In the genomic region with DNA sequence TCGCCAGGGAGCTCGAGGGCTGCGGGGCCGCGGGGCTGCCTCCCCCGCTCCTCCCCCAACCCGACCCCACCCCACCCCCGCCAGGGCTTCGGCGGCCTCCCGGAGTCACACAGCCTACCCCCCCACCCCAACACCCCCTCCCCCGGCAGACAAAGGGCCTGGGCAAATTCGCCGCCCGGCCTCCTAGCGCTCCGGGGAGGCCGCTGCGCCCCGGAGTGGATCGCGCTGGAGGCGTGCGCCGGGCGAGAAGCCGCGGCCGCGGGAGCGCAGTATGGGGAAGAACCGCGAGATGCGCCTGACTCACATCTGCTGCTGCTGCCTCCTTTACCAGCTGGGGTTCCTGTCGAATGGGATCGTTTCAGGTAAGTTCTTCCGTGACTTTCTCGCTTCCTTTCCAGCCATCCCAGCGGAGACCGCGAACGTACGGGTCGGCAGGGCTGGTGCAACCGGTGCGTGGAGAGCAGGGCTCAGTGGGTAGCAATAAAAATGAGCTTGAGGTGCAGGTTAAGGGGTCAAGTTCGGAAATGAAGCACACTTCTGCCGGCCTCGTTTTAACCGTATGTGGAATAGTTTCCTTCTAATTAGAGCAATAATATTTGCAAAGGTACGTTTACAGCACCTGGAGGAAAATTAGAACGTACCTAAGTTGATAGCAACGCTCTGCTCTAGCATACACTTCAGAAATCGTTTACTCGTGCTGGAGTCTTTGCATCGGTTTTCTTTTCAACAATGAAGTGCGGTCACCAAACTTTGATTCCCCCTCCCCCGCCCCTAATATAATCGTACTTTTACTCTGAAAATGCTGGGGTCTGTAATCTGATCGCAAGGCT, we compare ENCODE assay signal across 9 cellular contexts. TPM values are rescaled to one million over a fixed set of nuclear protein-coding genes. Genes with fewer than 3 reads are reported as not detected.
DNase-seq lines count a peak whose midpoint lies in the region; ATAC-seq, FAIRE-seq and TF ChIP-seq lines count a peak whose summit lies in the region.
"Had no signal": no experiment of that assay in that cellular context is flagged by ENCODE, and none has a peak within 500 bp of the region (broad histone marks: within the 10 kb centered on the region; RNA-seq: fewer than 3 reads in every experiment).

A gene with protein sequence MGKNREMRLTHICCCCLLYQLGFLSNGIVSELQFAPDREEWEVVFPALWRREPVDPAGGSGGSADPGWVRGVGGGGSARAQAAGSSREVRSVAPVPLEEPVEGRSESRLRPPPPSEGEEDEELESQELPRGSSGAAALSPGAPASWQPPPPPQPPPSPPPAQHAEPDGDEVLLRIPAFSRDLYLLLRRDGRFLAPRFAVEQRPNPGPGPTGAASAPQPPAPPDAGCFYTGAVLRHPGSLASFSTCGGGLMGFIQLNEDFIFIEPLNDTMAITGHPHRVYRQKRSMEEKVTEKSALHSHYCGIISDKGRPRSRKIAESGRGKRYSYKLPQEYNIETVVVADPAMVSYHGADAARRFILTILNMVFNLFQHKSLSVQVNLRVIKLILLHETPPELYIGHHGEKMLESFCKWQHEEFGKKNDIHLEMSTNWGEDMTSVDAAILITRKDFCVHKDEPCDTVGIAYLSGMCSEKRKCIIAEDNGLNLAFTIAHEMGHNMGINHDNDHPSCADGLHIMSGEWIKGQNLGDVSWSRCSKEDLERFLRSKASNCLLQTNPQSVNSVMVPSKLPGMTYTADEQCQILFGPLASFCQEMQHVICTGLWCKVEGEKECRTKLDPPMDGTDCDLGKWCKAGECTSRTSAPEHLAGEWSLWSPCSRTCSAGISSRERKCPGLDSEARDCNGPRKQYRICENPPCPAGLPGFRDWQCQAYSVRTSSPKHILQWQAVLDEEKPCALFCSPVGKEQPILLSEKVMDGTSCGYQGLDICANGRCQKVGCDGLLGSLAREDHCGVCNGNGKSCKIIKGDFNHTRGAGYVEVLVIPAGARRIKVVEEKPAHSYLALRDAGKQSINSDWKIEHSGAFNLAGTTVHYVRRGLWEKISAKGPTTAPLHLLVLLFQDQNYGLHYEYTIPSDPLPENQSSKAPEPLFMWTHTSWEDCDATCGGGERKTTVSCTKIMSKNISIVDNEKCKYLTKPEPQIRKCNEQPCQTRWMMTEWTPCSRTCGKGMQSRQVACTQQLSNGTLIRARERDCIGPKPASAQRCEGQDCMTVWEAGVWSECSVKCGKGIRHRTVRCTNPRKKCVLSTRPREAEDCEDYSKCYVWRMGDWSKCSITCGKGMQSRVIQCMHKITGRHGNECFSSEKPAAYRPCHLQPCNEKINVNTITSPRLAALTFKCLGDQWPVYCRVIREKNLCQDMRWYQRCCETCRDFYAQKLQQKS (plus strand): TSS at position 178 of the 830 bp plus-strand sequence. CDS start 94 bp downstream, at position 272.

- H3K4me3 ChIP-seq in Loucy (ENCODE audit: low read length, poor library complexity, severe bottlenecking) (peak within 1 kb of the TSS; percentile 81), GM12878 (no peak within 1 kb of the TSS), iPS-18a (ENCODE audit: low read length) (peak within 1 kb of the TSS; percentile 99), small intestine (ENCODE audit: low read depth in 1 of 2, low read length in 2 of 2) (peak within 1 kb of the TSS; percentile 23 to 52)

- H3K4me1 Mint-ChIP-seq in activated CD4-positive, alpha-beta T cell treated with anti-CD3 and anti-CD28 coated beads for 36 hours, result peaks cover 11% of the 10 kb centered on the region

- SMC1A ChIA-PET in GM12878 (lab: Charles Lee; ENCODE audit: uncharacterized antibody, unreplicated experiment), result no interaction called here

- CTCF ChIA-PET in activated CD4-positive, alpha-beta T cell treated with anti-CD3 and anti-CD28 coated beads for 36 hours (lab: Charles Lee), result no interaction called here
- CTCF ChIA-PET in GM12878 (lab: Yijun Ruan, JAX), result no interaction called here

- DNase-seq in activated CD4-positive, alpha-beta T cell treated with anti-CD3 and anti-CD28 coated beads for 36 hours, result peak; percentile 69
- DNase-seq in activated CD4-positive, alpha-beta T cell treated with anti-CD3 and anti-CD28 coated beads for 4 hours, result no peak
- DNase-seq in GM12878 (ENCODE audit: low read depth, low spot score), result no peak
- peak; percentile 31 for DNase-seq in small intestine
- DNase-seq in NCI-H1694 treated with DMSO at 0.1 percent for 48 hours (lab: John Stamatoyannopoulos, UW), result no peak
- no peak for DNase-seq in posterior vena cava (ENCODE audit: low spot score)
- DNase-seq: activated B cell treated with CpG ODN at 0.5 μM for 24 hours had no signal

- H3K27ac Mint-ChIP-seq in activated CD4-positive, alpha-beta T cell treated with anti-CD3 and anti-CD28 coated beads for 36 hours, result no peak within 1 kb of the TSS
- H3K27ac Mint-ChIP-seq: activated B cell treated with CpG ODN at 0.5 μM for 24 hours had no signal

- H3F3A ChIP-seq in Loucy (ENCODE audit: low read depth), result no peaks in the 10 kb centered on the region

- no peak for TF ChIP-seq POLR2A in GM12878 (IDR thresholded peaks at IDR 0.05; ENCODE audit: low read depth, low read length)

- H3K79me2 ChIP-seq in Loucy (ENCODE audit: insufficient read depth, low read length) (no peaks in the 10 kb centered on the region), GM12878 (ENCODE audit: control insufficient read depth, insufficient read depth, low read length) (no peaks in the 10 kb centered on the region)

- H3K27ac ChIP-seq in GM12878 (ENCODE audit: control insufficient read depth, insufficient read depth) (no peak within 1 kb of the TSS), iPS-18a (ENCODE audit: low read length) (peak within 1 kb of the TSS; percentile 92), small intestine (ENCODE audit: low read depth in 1 of 2, low read length in 1 of 2) (no peak within 1 kb of the TSS)

- H3K27me3 ChIP-seq in Loucy (ENCODE audit: insufficient read depth, low read length, poor library complexity, severe bottlenecking) (no peaks in the 10 kb centered on the region), GM12878 (replicated peaks in 1 of 2; ENCODE audit: control insufficient read depth in 2 of 2, insufficient read depth in 2 of 2, low read length in 1 of 2) (peaks cover 6 to 14% of the 10 kb centered on the region in 2 experiments), iPS-18a (ENCODE audit: control insufficient read depth, insufficient read depth, low read length) (no peaks in the 10 kb centered on the region), small intestine (ENCODE audit: control insufficient read depth in 2 of 2, insufficient read depth in 2 of 2, low read length in 2 of 2) (peaks cover 0 to 10% of the 10 kb centered on the region in 2 donors)

- H3K9me3 Mint-ChIP-seq in activated CD4-positive, alpha-beta T cell treated with anti-CD3 and anti-CD28 coated beads for 36 hours (ENCODE audit: low read depth), result no peaks in the 10 kb centered on the region
- H3K9me3 Mint-ChIP-seq: activated B cell treated with CpG ODN at 0.5 μM for 24 hours had no signal

- peaks cover 39% of the 10 kb centered on the region for H3K27me3 Mint-ChIP-seq in activated CD4-positive, alpha-beta T cell treated with anti-CD3 and anti-CD28 coated beads for 36 hours

- in situ Hi-C loops in GM12878 (cut with MboI), result no loop called here

- H4K20me1 ChIP-seq in Loucy (ENCODE audit: insufficient read depth, low read length, poor library complexity, severe bottlenecking) (no peaks in the 10 kb centered on the region), GM12878 (ENCODE audit: control insufficient read depth, insufficient read depth) (no peaks in the 10 kb centered on the region)

- intact Hi-C loops in activated CD4-positive, alpha-beta T cell treated with anti-CD3 and anti-CD28 coated beads for 36 hours (cut with DNase I, micrococcal nuclease), result loop anchor here in 1 of 2 experiments (5.0 kb wide), 1 partner anchor 307 kb away; no protein-coding TSS in a partner anchor
- intact Hi-C loops in GM12878 (cut with micrococcal nuclease; ENCODE audit: unreplicated experiment) (no loop called here), posterior vena cava (cut with DNase I) (no loop called here)

- peak within 1 kb of the TSS; percentile 56 for H3K4me3 Mint-ChIP-seq in activated CD4-positive, alpha-beta T cell treated with anti-CD3 and anti-CD28 coated beads for 36 hours

- WGBS in GM12878 (ENCODE audit: insufficient coverage, insufficient replicate concordance, low lambda C conversion rate, missing lambda C conversion rate), result 5% methylated on average over 31 of the region's 60 CpGs
- WGBS in small intestine, 3 donors, result 1 to 2% (median 1%) methylated on average over 57 to 60 of the region's 60 CpGs

- TF ChIP-seq RAD21 in GM12878 (IDR thresholded peaks at IDR 0.05; ENCODE audit: insufficient read depth, low read depth, low read length), result no peak

- no peak for TF ChIP-seq CTCF in Loucy (conservative IDR thresholded peaks at IDR 0.05; ENCODE audit: low read length)
- TF ChIP-seq CTCF in GM12878 (IDR thresholded peaks at IDR 0.05 in 2 of 3, conservative IDR thresholded peaks at IDR 0.05 in 1 of 3; ENCODE audit: control insufficient read depth in 2 of 3, extremely low read depth in 1 of 3, insufficient read depth in 1 of 3, low read depth in 3 of 3, low read length in 3 of 3), result no peak

- peak; percentile 91 for ATAC-seq in activated CD4-positive, alpha-beta T cell treated with anti-CD3 and anti-CD28 coated beads for 36 hours
- peak; percentile 42; the same call in 2 of the 3 replicates for ATAC-seq in GM12878

- H3K9ac ChIP-seq in Loucy (ENCODE audit: low read depth, low read length, poor library complexity, severe bottlenecking), result peak within 1 kb of the TSS; percentile 68
- H3K9ac ChIP-seq in GM12878 (ENCODE audit: control insufficient read depth, insufficient read depth, low read length), result no peak within 1 kb of the TSS
- H3K9ac ChIP-seq in iPS-18a (ENCODE audit: low read length), result peak within 1 kb of the TSS; percentile 98

- H3K9me2 ChIP-seq in Loucy (replicated peaks; ENCODE audit: low read depth, low read length), result no peaks in the 10 kb centered on the region

- POLR2A ChIA-PET in activated CD4-positive, alpha-beta T cell treated with anti-CD3 and anti-CD28 coated beads for 36 hours (lab: Charles Lee), result no interaction called here
- POLR2A ChIA-PET in GM12878 (lab: Charles Lee), result no interaction called here

- peak within 1 kb of the TSS; percentile 93 for H2AFZ ChIP-seq in Loucy (ENCODE audit: low read length)
- no peak within 1 kb of the TSS for H2AFZ ChIP-seq in GM12878 (ENCODE audit: control insufficient read depth, low read depth, low read length)

- no peak for TF ChIP-seq EP300 in GM12878 (IDR thresholded peaks at IDR 0.05; ENCODE audit: borderline replicate concordance in 1 of 2, control insufficient read depth in 1 of 2, low read depth in 2 of 2, low read length in 2 of 2)

- H3K9me3 ChIP-seq in Loucy (ENCODE audit: insufficient read depth, low read depth, low read length) (no peaks in the 10 kb centered on the region), GM12878 (replicated peaks; ENCODE audit: control insufficient read depth, insufficient read depth, low read length) (no peaks in the 10 kb centered on the region), iPS-18a (ENCODE audit: control insufficient read depth, low read depth, low read length) (no peaks in the 10 kb centered on the region), small intestine (ENCODE audit: control insufficient read depth, low read depth) (no peaks in the 10 kb centered on the region)

- H3K36me3 ChIP-seq in Loucy (ENCODE audit: insufficient read depth, low read length) (no peaks in the 10 kb centered on the region), GM12878 (ENCODE audit: control insufficient read depth in 2 of 2, insufficient read depth in 2 of 2, low read length in 1 of 2) (no peaks in the 10 kb centered on the region), iPS-18a (ENCODE audit: control insufficient read depth, low read depth, low read length) (peaks cover under 1% of the 10 kb centered on the region), small intestine (ENCODE audit: control insufficient read depth in 2 of 2, insufficient read depth in 2 of 2, low read length in 2 of 2) (no peaks in the 10 kb centered on the region)

- no peak for FAIRE-seq in GM12878 (lab: Jason Lieb, UNC)
- FAIRE-seq in small intestine (lab: Jason Lieb, UNC), result no peak

- peaks cover 16% of the 10 kb centered on the region for H3K4me1 ChIP-seq in Loucy (ENCODE audit: insufficient read depth, low read length, poor library complexity, severe bottlenecking)
- no peaks in the 10 kb centered on the region for H3K4me1 ChIP-seq in GM12878 (ENCODE audit: control insufficient read depth, insufficient read depth, low read length)
- H3K4me1 ChIP-seq in iPS-18a (ENCODE audit: control insufficient read depth, low read depth, low read length), result peaks cover 50% of the 10 kb centered on the region
- no peaks in the 10 kb centered on the region for H3K4me1 ChIP-seq in small intestine (ENCODE audit: control insufficient read depth in 2 of 2, insufficient read depth in 1 of 2, low read depth in 1 of 2, low read length in 1 of 2)

- peaks cover 1% of the 10 kb centered on the region for H3K36me3 Mint-ChIP-seq in activated CD4-positive, alpha-beta T cell treated with anti-CD3 and anti-CD28 coated beads for 36 hours (ENCODE audit: low read depth)

- H3K4me2 ChIP-seq in Loucy (ENCODE audit: low read depth, low read length, poor library complexity, severe bottlenecking), result peak within 1 kb of the TSS; percentile 91
- peak within 1 kb of the TSS; percentile 25; the same call in 1 of the 2 replicates for H3K4me2 ChIP-seq in GM12878 (ENCODE audit: control insufficient read depth, insufficient read depth)

- RAD21 ChIA-PET in GM12878 (lab: Charles Lee; ENCODE audit: unreplicated experiment), result no interaction called here

- BruUV-seq in GM12878 (replicated peaks; lab: Mats Ljungman, UMichigan), result no TSS peak

RNA-seq across cellular contexts. Expression of the gene that starts here (rescaled TPM):
- total RNA-seq in activated CD4-positive, alpha-beta T cell treated with anti-CD3 and anti-CD28 coated beads for 36 hours, result not detected
- total RNA-seq in GM12878 (2013; cell fraction: nucleolus; rRNA removed), result not detected in 2 replicates
- not detected in 2 replicates for total RNA-seq in GM12878 (2014; rRNA removed)
- total RNA-seq in GM12878 (2014; rRNA removed; fragmentation: Illumina TruSeq; extraction: Trizol), result not detected in 2 replicates
- not detected in 2 replicates for total RNA-seq in GM12878 (2021)
- polyA plus RNA-seq in GM12878 (2011; ENCODE audit: low read depth), result not detected
- polyA plus RNA-seq in GM12878 (2011; rRNA removed), result not detected in 2 replicates
- not detected in 2 replicates for polyA plus RNA-seq in GM12878 (2011; cell fraction: cytosol; rRNA removed)
- not detected in 2 replicates for polyA plus RNA-seq in GM12878 (2011; cell fraction: nucleus; rRNA removed)
- not detected in 2 replicates for polyA plus RNA-seq in GM12878 (2012)
- polyA plus RNA-seq in GM12878 (2014; fragmentation: Illumina TruSeq; extraction: Trizol), result not detected in 2 replicates
- polyA plus RNA-seq in GM12878 (2014; fragmentation: Nextera tagmentation; extraction: Ambion mirVana), result not detected
- not detected in 2 replicates for polyA plus RNA-seq in GM12878 (2014; rRNA removed)
- not detected for polyA plus RNA-seq in GM12878 (2016; fragmentation: Nextera tagmentation; extraction: Ambion mirVana)
- polyA minus RNA-seq in GM12878 (2011; rRNA and poly(A)+ RNA removed), result not detected in 2 replicates
- polyA minus RNA-seq in GM12878 (2011; cell fraction: cytosol; rRNA and poly(A)+ RNA removed), result not detected in 2 replicates
- not detected in 2 replicates for polyA minus RNA-seq in GM12878 (2011; cell fraction: nucleus; rRNA and poly(A)+ RNA removed)
- under 1 TPM in 1 of 3 donors, not detected in 2; 0.28 TPM for polyA plus RNA-seq in small intestine
- not detected for total RNA-seq in posterior vena cava
- total RNA-seq: activated B cell treated with CpG ODN at 0.5 μM for 24 hours had no signal

Comparison
In these comparisons a context has a peak if more than half of its experiments do, and no peak if none do; other contexts are left out.
1. Peak in DNase-seq and ATAC-seq in activated CD4-positive, alpha-beta T cell treated with anti-CD3 and anti-CD28 coated beads for 36 hours; RNA of the gene not detected or under 1 TPM.
2. Peak in ATAC-seq and H3K4me2 ChIP-seq in GM12878; RNA of the gene not detected or under 1 TPM.
3. Peak in DNase-seq and H3K4me3 ChIP-seq in small intestine; RNA of the gene not detected or under 1 TPM.